In the genomic region with DNA sequence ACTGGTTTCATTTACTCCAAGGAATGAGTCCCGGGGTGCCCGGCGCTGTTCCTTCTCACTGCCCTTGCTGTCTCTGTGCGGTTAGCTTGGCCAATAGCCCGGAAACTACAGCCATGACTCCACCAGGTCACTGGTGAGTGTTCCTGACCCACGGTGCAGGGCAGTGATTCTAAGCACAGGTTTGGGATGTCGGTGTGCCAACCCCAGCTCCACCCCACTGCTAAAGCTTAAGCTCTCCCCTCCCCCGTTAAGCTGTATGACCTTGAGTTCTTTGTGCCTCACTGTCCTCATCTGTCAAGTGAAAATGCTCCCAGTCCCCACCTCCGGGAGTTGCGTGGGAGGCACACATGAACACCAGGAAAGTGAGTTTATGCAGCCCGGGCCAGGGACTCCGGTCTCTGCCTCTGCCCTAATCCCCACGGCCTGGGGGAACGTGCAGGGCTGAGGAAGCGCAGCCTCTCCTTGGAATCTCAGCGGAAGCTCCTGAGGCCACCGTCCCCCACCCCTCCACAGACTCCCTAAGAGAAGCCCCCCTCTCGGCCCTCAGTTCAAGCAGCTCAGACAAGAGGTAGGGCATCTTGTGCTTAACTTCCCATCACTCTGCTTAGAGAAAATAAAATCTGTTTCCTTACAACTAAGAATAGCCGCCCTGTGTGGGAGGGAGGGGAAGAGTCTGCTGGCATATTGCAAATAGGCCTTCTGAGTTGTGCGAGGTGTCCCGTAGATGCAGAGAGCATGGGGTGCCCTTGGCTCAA, we compare ENCODE assay signal across 13 cellular contexts.
DNase-seq lines count a peak whose midpoint lies in the region; ATAC-seq, FAIRE-seq and TF ChIP-seq lines count a peak whose summit lies in the region.
"Had no signal": no experiment of that assay in that cellular context is flagged by ENCODE, and none has a peak within 500 bp of the region (broad histone marks: within the 10 kb centered on the region; RNA-seq: fewer than 3 reads in every experiment).

No MANE protein-coding gene starts in this region.

- no peak for FAIRE-seq in D721Med (lab: Jason Lieb, UNC)

- peak overlapping the region; percentile 29 for H3K4me3 ChIP-seq in WERI-Rb-1 (ENCODE audit: low read depth, low read length)
- no peak overlapping the region for H3K4me3 ChIP-seq in fibroblast of villous mesenchyme (ENCODE audit: low read depth, low read length)
- no peak overlapping the region for H3K4me3 ChIP-seq in endodermal cell (ENCODE audit: low read length)
- H3K4me3 ChIP-seq: BLaER1 treated with 17β-estradiol and CSF1 and Interleukin-3, amounts not matched to agents 10 nM and 100 nM had no signal

- ATAC-seq in GM18511 (IDR thresholded peaks at IDR 0.05; ENCODE audit: unreplicated experiment), result no peak

- H3K27me3 ChIP-seq in WERI-Rb-1 (ENCODE audit: insufficient read depth, low read depth, severe bottlenecking) (no peaks in the 10 kb centered on the region), endodermal cell (ENCODE audit: control insufficient read depth, insufficient read depth, low read length, poor library complexity, severe bottlenecking) (no peaks in the 10 kb centered on the region)
- H3K27me3 ChIP-seq: BLaER1 treated with 17β-estradiol and CSF1 and Interleukin-3, amounts not matched to agents 10 nM and 100 nM; breast epithelium had no signal

- H3K4me1 ChIP-seq in endodermal cell (ENCODE audit: control insufficient read depth, insufficient read depth, low read length), result no peaks in the 10 kb centered on the region
- H3K4me1 ChIP-seq: breast epithelium had no signal

- TF ChIP-seq CTCF in WERI-Rb-1 (IDR thresholded peaks at IDR 0.05; ENCODE audit: low read depth, low read length) (no peak), fibroblast of villous mesenchyme (IDR thresholded peaks at IDR 0.05; ENCODE audit: insufficient read depth, low read depth, low read length) (no peak), D721Med (IDR thresholded peaks at IDR 0.05; ENCODE audit: insufficient read depth, missing control alignments) (no peak), endodermal cell (conservative IDR thresholded peaks at IDR 0.05) (no peak)

- H3K27ac Mint-ChIP-seq in endodermal cell, result no peak overlapping the region

- H3K27ac ChIP-seq in WERI-Rb-1 (peak overlapping the region; percentile 38), endodermal cell (ENCODE audit: low read depth, low read length) (no peak overlapping the region)
- H3K27ac ChIP-seq: BLaER1 treated with 17β-estradiol and CSF1 and Interleukin-3, amounts not matched to agents 10 nM and 100 nM; HL-60 had no signal

- H3K27me3 Mint-ChIP-seq in endodermal cell (ENCODE audit: insufficient read depth), result peaks cover 6% of the 10 kb centered on the region

- H3K4me1 Mint-ChIP-seq in endodermal cell, result peaks cover 10% of the 10 kb centered on the region

- H3K9me3 Mint-ChIP-seq in endodermal cell, result no peaks in the 10 kb centered on the region

- H3K36me3 ChIP-seq in WERI-Rb-1 (no peaks in the 10 kb centered on the region), endodermal cell (ENCODE audit: control insufficient read depth, insufficient read depth, low read length) (no peaks in the 10 kb centered on the region)
- H3K36me3 ChIP-seq: BLaER1 treated with 17β-estradiol and CSF1 and Interleukin-3, amounts not matched to agents 10 nM and 100 nM; breast epithelium had no signal

- no peaks in the 10 kb centered on the region for H3K36me3 Mint-ChIP-seq in endodermal cell (ENCODE audit: low read depth)

- H3K9me3 ChIP-seq in WERI-Rb-1 (ENCODE audit: severe bottlenecking) (peaks cover 3% of the 10 kb centered on the region), endodermal cell (ENCODE audit: control insufficient read depth, low read length) (no peaks in the 10 kb centered on the region)
- H3K9me3 ChIP-seq: BLaER1 treated with 17β-estradiol and CSF1 and Interleukin-3, amounts not matched to agents 10 nM and 100 nM; breast epithelium had no signal

- no peak overlapping the region for H3K4me3 Mint-ChIP-seq in endodermal cell

- H3K9ac ChIP-seq in endodermal cell (ENCODE audit: extremely low read depth, low read length, poor library complexity, severe bottlenecking), result no peak overlapping the region
- H3K9ac ChIP-seq: BLaER1 treated with 17β-estradiol and CSF1 and Interleukin-3, amounts not matched to agents 10 nM and 100 nM had no signal

- 82 to 86% methylated on average over 12 to 21 of the region's 21 CpGs for WGBS in endodermal cell (ENCODE audit: insufficient coverage in 1 of 2, insufficient read length in 1 of 2), 2 experiments

- DNase-seq in Daoy (ENCODE audit: low read depth) (peak; percentile 63), WERI-Rb-1 (peak; percentile 65), fibroblast of villous mesenchyme (ENCODE audit: low read depth) (peak; percentile 87), renal cortical epithelial cell (ENCODE audit: low read depth) (peak; percentile 92), D721Med (ENCODE audit: insufficient read length, low spot score) (no peak), NCI-H446 treated with DMSO at 0.1 percent for 48 hours (lab: John Stamatoyannopoulos, UW) (no peak), endodermal cell (no peak)
- DNase-seq: activated T-cell treated with anti-CD3 and anti-CD28 coated beads for 4 hours, NCI-H1694 had no signal

Comparison
In these comparisons a context has a peak if more than half of its experiments do, and no peak if none do; other contexts are left out.
1. DNase-seq: peak in Daoy (single experiment), WERI-Rb-1 (single experiment), fibroblast of villous mesenchyme (single experiment) and renal cortical epithelial cell (single experiment); none in D721Med (single experiment), NCI-H446 treated with DMSO at 0.1 percent for 48 hours (single experiment) and endodermal cell (single experiment).